Comparison of ENCODE assay signal across 10 cellular contexts in the genomic region with DNA sequence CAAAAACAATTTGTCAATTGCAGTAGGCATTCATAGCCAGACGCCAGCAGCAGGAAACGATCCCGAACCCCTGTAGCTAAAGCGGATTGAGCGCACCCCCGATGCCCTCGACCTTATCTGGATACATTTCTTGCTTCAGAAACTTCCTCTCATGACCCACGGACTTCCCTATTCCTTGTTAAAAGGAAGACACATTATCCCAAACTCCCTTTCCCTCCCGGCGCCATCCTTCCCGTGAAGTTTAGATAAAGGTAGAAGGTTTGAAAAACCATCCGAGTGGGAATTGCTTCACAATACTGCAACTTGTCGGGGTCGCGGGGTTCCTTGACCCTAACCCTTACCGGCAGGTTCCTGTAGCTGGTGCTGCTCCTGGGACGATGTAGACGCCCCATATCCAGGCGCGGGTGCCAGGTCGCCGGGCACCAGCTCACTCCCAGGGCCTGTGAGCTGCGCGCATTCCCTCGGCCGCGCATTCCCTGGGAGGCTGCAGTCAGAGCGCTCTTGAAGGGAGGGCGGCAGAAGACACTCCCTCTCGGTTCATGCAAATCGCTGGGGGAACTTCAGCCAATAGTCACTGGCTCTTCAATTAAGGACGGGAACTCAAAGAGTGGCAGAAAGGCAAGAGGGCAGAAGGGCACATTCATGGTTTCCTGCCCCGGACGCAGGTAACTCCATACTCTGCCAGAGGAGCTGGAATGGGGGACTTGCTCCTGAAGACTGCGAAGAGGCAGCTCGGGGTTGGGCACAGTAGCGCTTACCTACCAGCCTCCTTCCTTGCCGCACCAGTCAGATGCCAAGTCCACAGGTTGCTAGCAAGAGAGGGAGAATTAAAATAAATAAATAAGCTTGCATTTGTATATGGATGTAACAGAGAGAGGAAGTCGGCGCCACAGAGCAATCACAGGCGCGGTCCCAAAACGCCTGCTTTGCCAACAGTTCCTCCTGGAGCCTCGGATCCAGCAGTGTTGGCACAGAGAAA. TPM values are rescaled to one million over a fixed set of nuclear protein-coding genes. Genes with fewer than 3 reads are reported as not detected.
A peak's percentile ranks its signal among the peaks of the same experiment; 100 is the strongest.
DNase-seq lines count a peak whose midpoint lies in the region; ATAC-seq and TF ChIP-seq lines count a peak whose summit lies in the region.
"Had no signal": no experiment of that assay in that cellular context is flagged by ENCODE, and none has a peak within 500 bp of the region (broad histone marks: within the 10 kb centered on the region; RNA-seq: fewer than 3 reads in every experiment).

No MANE protein-coding gene starts in this region.

- ATAC-seq in left lobe of liver (peak; percentile 96), HG03378 (IDR thresholded peaks at IDR 0.05; ENCODE audit: unreplicated experiment) (no peak)

- H3K27me3 ChIP-seq in tibial artery (no peaks in the 10 kb centered on the region), GM23248 (replicated peaks; ENCODE audit: insufficient read depth) (peaks cover 10% of the 10 kb centered on the region; the same call in 1 of the 2 replicates)

- no peak overlapping the region for H2AFZ ChIP-seq in GM23248

- no peak overlapping the region for H3K9ac ChIP-seq in GM23248

- intact Hi-C loops in tibial artery (cut with DNase I; ENCODE audit: low total_unique reads), result loop anchor here (10.0 kb wide), 1 partner anchor 760 kb away; no protein-coding TSS in a partner anchor

- DNase-seq in NCI-H2227 (lab: John Stamatoyannopoulos, UW; ENCODE audit: unreplicated experiment) (peak; percentile 43), caudate nucleus (lab: John Stamatoyannopoulos, UW) (peak in 48 of 61 donors; percentile 3 to 84 (median 52)), left lobe of liver (ENCODE audit: low spot score) (peak; percentile 80), tibial artery (peak in 1 of 2 donors; percentile 74), GM23248 (no peak)
- no peak for DNase-seq in stimulated activated CD4-positive, alpha-beta T cell treated with anti-CD3 and anti-CD28 coated beads, Interleukin-4, amount 100 ng/mL, for 1 hour

- WGBS in GM23248 (ENCODE audit: low coverage in 1 of 2, low lambda C conversion rate in 2 of 2, missing lambda C conversion rate in 2 of 2), 2 experiments, result 2 to 4% methylated on average over 44 of the region's 44 CpGs

- no peaks in the 10 kb centered on the region for H3F3A ChIP-seq in GM23248 (ENCODE audit: insufficient read depth)

- H3K9me3 ChIP-seq in tibial artery (no peaks in the 10 kb centered on the region), GM23248 (ENCODE audit: low read depth) (no peaks in the 10 kb centered on the region)
- H3K9me3 ChIP-seq: SJSA1 had no signal

- no peak overlapping the region for H3K4me2 ChIP-seq in GM23248 (ENCODE audit: unreplicated experiment)

- no peaks in the 10 kb centered on the region for H3K9me2 ChIP-seq in GM23248 (ENCODE audit: insufficient read depth)

- TF ChIP-seq CTCF in C4-2B (conservative IDR thresholded peaks at IDR 0.05) (no peak), tibial artery (IDR thresholded peaks at IDR 0.05) (no peak)

- peak overlapping the region; percentile 17; the same call in 1 of the 2 replicates for H3K27ac ChIP-seq in C4-2B
- no peak overlapping the region for H3K27ac ChIP-seq in caudate nucleus (ENCODE audit: low read depth, low read length)
- peak overlapping the region; percentile 21 to 75 for H3K27ac ChIP-seq in tibial artery
- no peak overlapping the region for H3K27ac ChIP-seq in GM23248
- H3K27ac ChIP-seq: SJSA1, skin epidermis had no signal

- no peaks in the 10 kb centered on the region for H3K79me2 ChIP-seq in GM23248 (ENCODE audit: insufficient read depth)

- H3K4me1 ChIP-seq in tibial artery (peaks cover 0 to 38% (median 8%) of the 10 kb centered on the region in 4 donors), GM23248 (ENCODE audit: insufficient read depth) (no peaks in the 10 kb centered on the region)
- H3K4me1 ChIP-seq: SJSA1 had no signal

- no peaks in the 10 kb centered on the region for H3K36me3 ChIP-seq in tibial artery
- no peaks in the 10 kb centered on the region for H3K36me3 ChIP-seq in GM23248 (ENCODE audit: low read depth)
- H3K36me3 ChIP-seq: SJSA1 had no signal

- H3K4me3 ChIP-seq in tibial artery (peak overlapping the region; percentile 50 to 58), GM23248 (no peak overlapping the region)
- H3K4me3 ChIP-seq: SJSA1 had no signal

- no peaks in the 10 kb centered on the region for H4K20me1 ChIP-seq in GM23248 (ENCODE audit: insufficient read depth)

- in situ Hi-C loops in GM23248 (cut with MboI), result loop anchor here (25.0 kb wide), 1 partner anchor 953 kb away; no protein-coding TSS in a partner anchor

RNA-seq across cellular contexts. Expression of a gene that starts 0.7 kb away (rescaled TPM):
- total RNA-seq in left lobe of liver, result 0.73 TPM
- under 0.01 TPM in 1 of 2 replicates, not detected in the other for total RNA-seq in GM23248 (2014; rRNA removed; shearing (Covaris generic))
- not detected in 2 replicates for polyA plus RNA-seq in GM23248 (2016; fragmentation: Nextera tagmentation; extraction: Ambion mirVana)
- total RNA-seq: SJSA1 had no signal

Comparison
In these comparisons a context has a peak if more than half of its experiments do, and no peak if none do; other contexts are left out.
1. H3K27ac ChIP-seq: peak in C4-2B (single experiment) and tibial artery (2 of 2); none in caudate nucleus (single experiment) and GM23248 (single experiment).
2. DNase-seq: peak in NCI-H2227 (single experiment), caudate nucleus (48 of 61) and left lobe of liver (single experiment); none in GM23248 (single experiment) and stimulated activated CD4-positive, alpha-beta T cell treated with anti-CD3 and anti-CD28 coated beads, Interleukin-4, amount 100 ng/mL, for 1 hour (single experiment).